In the genomic region with DNA sequence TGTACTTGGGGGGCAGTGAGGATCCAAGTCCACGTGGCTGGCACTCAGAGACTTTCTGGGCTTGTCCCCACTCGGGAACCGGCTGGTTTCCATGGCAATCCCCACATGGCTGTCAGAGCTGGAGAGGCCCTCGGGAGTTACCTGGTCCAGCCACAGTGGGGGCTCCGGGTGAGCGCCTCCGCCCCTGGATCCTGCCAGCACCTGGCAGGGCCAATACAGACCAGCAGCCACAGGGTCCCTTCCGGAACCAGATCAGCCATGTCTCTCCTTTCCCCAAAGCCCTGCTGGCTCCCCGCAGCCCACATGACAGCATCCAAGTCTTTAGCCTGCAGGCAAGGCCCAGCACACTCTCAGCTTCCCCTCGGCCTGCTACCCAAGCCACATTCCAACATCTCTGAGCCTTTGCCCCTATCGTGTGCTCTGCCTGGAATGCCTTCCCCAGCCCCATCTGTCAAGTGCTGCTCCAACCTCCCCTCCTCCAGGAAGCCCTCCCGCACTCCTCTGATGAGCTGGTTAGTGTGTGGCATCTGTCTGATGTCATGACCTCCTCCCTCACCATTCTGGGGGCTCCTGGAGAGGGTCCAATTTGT, we compare ENCODE assay signal across 11 cellular contexts. TPM values are rescaled to one million over a fixed set of nuclear protein-coding genes. Genes with fewer than 3 reads are reported as not detected.
DNase-seq lines count a peak whose midpoint lies in the region; ATAC-seq, FAIRE-seq and TF ChIP-seq lines count a peak whose summit lies in the region.
"Had no signal": no experiment of that assay in that cellular context is flagged by ENCODE, and none has a peak within 500 bp of the region (broad histone marks: within the 10 kb centered on the region; RNA-seq: fewer than 3 reads in every experiment).

No MANE protein-coding gene starts in this region.

- H3K4me1 ChIP-seq in RWPE2 (ENCODE audit: insufficient read depth, poor library complexity, severe bottlenecking) = no peaks in the 10 kb centered on the region

- H3K27me3 Mint-ChIP-seq in activated CD8-positive, alpha-beta memory T cell treated with anti-CD3 and anti-CD28 coated beads, Interleukin-2, amount 10 ng/mL, durations not matched to agents 7 days and 5 days = peaks cover 76% of the 10 kb centered on the region
- H3K27me3 Mint-ChIP-seq in activated T-cell treated with anti-CD3 and anti-CD28 coated beads, Interleukin-2, amount 50 U/mL, for 24 hours = peaks cover 10% of the 10 kb centered on the region
- peaks cover 97% of the 10 kb centered on the region for H3K27me3 Mint-ChIP-seq in activated naive CD4-positive, alpha-beta T cell treated with anti-CD3 and anti-CD28 coated beads, Interleukin-2, amount 10 ng/mL, durations not matched to agents 7 days and 5 days

- TF ChIP-seq CTCF in RWPE2 (IDR thresholded peaks at IDR 0.05; ENCODE audit: poor library complexity, severe bottlenecking) = no peak
- TF ChIP-seq CTCF in fibroblast of the aortic adventitia (IDR thresholded peaks at IDR 0.05; ENCODE audit: insufficient read depth, low read length) = no peak

- H3K4me3 ChIP-seq in RWPE2 (ENCODE audit: severe bottlenecking) = no peak overlapping the region
- no peak overlapping the region for H3K4me3 ChIP-seq in fibroblast of the aortic adventitia (ENCODE audit: low read depth, low read length)

- no peak for TF ChIP-seq POLR2A in GM12891 (IDR thresholded peaks at IDR 0.05; ENCODE audit: low read depth, low read length)

- H3K27me3 ChIP-seq in RWPE2 (ENCODE audit: insufficient read depth, poor library complexity, severe bottlenecking) = no peaks in the 10 kb centered on the region

- no peak overlapping the region for H3K27ac ChIP-seq in RWPE2 (ENCODE audit: poor library complexity, severe bottlenecking)

- no peaks in the 10 kb centered on the region for H3K9me3 Mint-ChIP-seq in activated CD8-positive, alpha-beta memory T cell treated with anti-CD3 and anti-CD28 coated beads, Interleukin-2, amount 10 ng/mL, durations not matched to agents 7 days and 5 days (ENCODE audit: low read depth)
- H3K9me3 Mint-ChIP-seq in activated T-cell treated with anti-CD3 and anti-CD28 coated beads, Interleukin-2, amount 50 U/mL, for 24 hours = no peaks in the 10 kb centered on the region
- H3K9me3 Mint-ChIP-seq in activated naive CD4-positive, alpha-beta T cell treated with anti-CD3 and anti-CD28 coated beads, Interleukin-2, amount 10 ng/mL, durations not matched to agents 7 days and 5 days = no peaks in the 10 kb centered on the region

- CTCF ChIA-PET in activated CD8-positive, alpha-beta memory T cell treated with anti-CD3 and anti-CD28 coated beads, Interleukin-2, amount 10 ng/mL, durations not matched to agents 7 days and 5 days (lab: Charles Lee) = interaction anchor here (0.7 to 1.9 kb wide), 2 partner anchors 108 kb away, joined by 4 to 8 read pairs; no protein-coding TSS in a partner anchor
- CTCF ChIA-PET in activated naive CD4-positive, alpha-beta T cell treated with anti-CD3 and anti-CD28 coated beads, Interleukin-2, amount 10 ng/mL, durations not matched to agents 7 days and 5 days (lab: Charles Lee) = no interaction called here

- H3K4me3 Mint-ChIP-seq in activated CD8-positive, alpha-beta memory T cell treated with anti-CD3 and anti-CD28 coated beads, Interleukin-2, amount 10 ng/mL, durations not matched to agents 7 days and 5 days = no peak overlapping the region
- no peak overlapping the region for H3K4me3 Mint-ChIP-seq in activated T-cell treated with anti-CD3 and anti-CD28 coated beads, Interleukin-2, amount 50 U/mL, for 24 hours
- no peak overlapping the region for H3K4me3 Mint-ChIP-seq in activated naive CD4-positive, alpha-beta T cell treated with anti-CD3 and anti-CD28 coated beads, Interleukin-2, amount 10 ng/mL, durations not matched to agents 7 days and 5 days

- H3K9me3 ChIP-seq in RWPE2 (ENCODE audit: severe bottlenecking) = no peaks in the 10 kb centered on the region

- H3K36me3 ChIP-seq in RWPE2 (ENCODE audit: low read depth) = no peaks in the 10 kb centered on the region

- no peak for FAIRE-seq in GM12891 (lab: Jason Lieb, UNC)
- FAIRE-seq: G401.6 had no signal

- peaks cover 26% of the 10 kb centered on the region for H3K4me1 Mint-ChIP-seq in activated CD8-positive, alpha-beta memory T cell treated with anti-CD3 and anti-CD28 coated beads, Interleukin-2, amount 10 ng/mL, durations not matched to agents 7 days and 5 days
- peaks cover 28% of the 10 kb centered on the region for H3K4me1 Mint-ChIP-seq in activated T-cell treated with anti-CD3 and anti-CD28 coated beads, Interleukin-2, amount 50 U/mL, for 24 hours (ENCODE audit: low read depth)
- H3K4me1 Mint-ChIP-seq in activated naive CD4-positive, alpha-beta T cell treated with anti-CD3 and anti-CD28 coated beads, Interleukin-2, amount 10 ng/mL, durations not matched to agents 7 days and 5 days = peaks cover 17% of the 10 kb centered on the region

- H3K27ac Mint-ChIP-seq in activated CD8-positive, alpha-beta memory T cell treated with anti-CD3 and anti-CD28 coated beads, Interleukin-2, amount 10 ng/mL, durations not matched to agents 7 days and 5 days = no peak overlapping the region
- H3K27ac Mint-ChIP-seq in activated T-cell treated with anti-CD3 and anti-CD28 coated beads, Interleukin-2, amount 50 U/mL, for 24 hours = no peak overlapping the region
- no peak overlapping the region for H3K27ac Mint-ChIP-seq in activated naive CD4-positive, alpha-beta T cell treated with anti-CD3 and anti-CD28 coated beads, Interleukin-2, amount 10 ng/mL, durations not matched to agents 7 days and 5 days

- 0 out of 3 replicates have a peak, but pooled peaks have one; percentile 8 for ATAC-seq in RWPE2 (ENCODE audit: low read depth)
- ATAC-seq in activated CD8-positive, alpha-beta memory T cell treated with anti-CD3 and anti-CD28 coated beads, Interleukin-2, amount 10 ng/mL, durations not matched to agents 7 days and 5 days = no peak

- DNase-seq in DMS 273 (lab: John Stamatoyannopoulos, UW; ENCODE audit: unreplicated experiment) (peak; percentile 80), RWPE2 (ENCODE audit: low spot score) (no peak), fibroblast of the aortic adventitia (ENCODE audit: low read depth) (peak; percentile 47), retina (peak; percentile 32), GM12891 (ENCODE audit: insufficient read length, low spot score) (no peak)
- no peak for DNase-seq in activated CD8-positive, alpha-beta memory T cell treated with anti-CD3 and anti-CD28 coated beads, Interleukin-2, amount 10 ng/mL, durations not matched to agents 7 days and 5 days
- DNase-seq in activated T-cell treated with anti-CD3 and anti-CD28 coated beads, Interleukin-2, amount 50 U/mL, for 24 hours = no peak
- DNase-seq in activated naive CD4-positive, alpha-beta T cell treated with anti-CD3 and anti-CD28 coated beads, Interleukin-2, amount 10 ng/mL, durations not matched to agents 7 days and 5 days = no peak
- DNase-seq: activated effector memory CD4-positive, alpha-beta T cell treated with Interleukin-2 at 50 U/mL for 16 hours; stimulated activated naive CD4-positive, alpha-beta T cell had no signal

- H3K36me3 Mint-ChIP-seq in activated CD8-positive, alpha-beta memory T cell treated with anti-CD3 and anti-CD28 coated beads, Interleukin-2, amount 10 ng/mL, durations not matched to agents 7 days and 5 days = no peaks in the 10 kb centered on the region
- H3K36me3 Mint-ChIP-seq in activated T-cell treated with anti-CD3 and anti-CD28 coated beads, Interleukin-2, amount 50 U/mL, for 24 hours (ENCODE audit: low read depth) = no peaks in the 10 kb centered on the region
- no peaks in the 10 kb centered on the region for H3K36me3 Mint-ChIP-seq in activated naive CD4-positive, alpha-beta T cell treated with anti-CD3 and anti-CD28 coated beads, Interleukin-2, amount 10 ng/mL, durations not matched to agents 7 days and 5 days

TF ChIP-seq in GM12891, 5 proteins besides CTCF, POLR2A, EP300 and RAD21:
- TF ChIP-seq POU2F2 (IDR thresholded peaks at IDR 0.05; ENCODE audit: low read depth, low read length) (no peak), PAX5 (IDR thresholded peaks at IDR 0.05; ENCODE audit: insufficient read depth, low read length, severe bottlenecking) (no peak), TAF1 (IDR thresholded peaks at IDR 0.05; ENCODE audit: low read depth, low read length) (no peak), SPI1 (IDR thresholded peaks at IDR 0.05; ENCODE audit: low read depth, low read length) (no peak), POLR2AphosphoS5 (IDR thresholded peaks at IDR 0.05; ENCODE audit: low read depth, low read length) (no peak)

RNA-seq across cellular contexts. Expression of a gene that starts 8.6 kb away (rescaled TPM):
- total RNA-seq in fibroblast of the aortic adventitia (ENCODE audit: low replicate concordance) = 31.4 and 76.3 TPM in 2 replicates
- total RNA-seq in activated CD8-positive, alpha-beta memory T cell treated with anti-CD3 and anti-CD28 coated beads, Interleukin-2, amount 10 ng/mL, durations not matched to agents 7 days and 5 days = 1 to 10 TPM; 1.1 to 3.0 TPM
- 0.63 TPM for polyA plus RNA-seq in GM12891 (2012; ENCODE audit: low read depth, missing spikeins)

RNA-seq across cellular contexts. Expression of a gene that starts 54.9 kb away (rescaled TPM):
- total RNA-seq in fibroblast of the aortic adventitia (ENCODE audit: low replicate concordance) = not detected in 2 replicates
- not detected for total RNA-seq in activated CD8-positive, alpha-beta memory T cell treated with anti-CD3 and anti-CD28 coated beads, Interleukin-2, amount 10 ng/mL, durations not matched to agents 7 days and 5 days
- polyA plus RNA-seq in GM12891 (2012; ENCODE audit: low read depth, missing spikeins) = not detected

Comparison
In these comparisons a context has a peak if more than half of its experiments do, and no peak if none do; other contexts are left out.
1. DNase-seq: peak in DMS 273 (single experiment), fibroblast of the aortic adventitia (single experiment) and retina (single experiment); none in RWPE2 (single experiment), activated CD8-positive, alpha-beta memory T cell treated with anti-CD3 and anti-CD28 coated beads, Interleukin-2, amount 10 ng/mL, durations not matched to agents 7 days and 5 days (single experiment), activated T-cell treated with anti-CD3 and anti-CD28 coated beads, Interleukin-2, amount 50 U/mL, for 24 hours (single experiment), GM12891 (single experiment) and activated naive CD4-positive, alpha-beta T cell treated with anti-CD3 and anti-CD28 coated beads, Interleukin-2, amount 10 ng/mL, durations not matched to agents 7 days and 5 days (single experiment).